In the genomic region with DNA sequence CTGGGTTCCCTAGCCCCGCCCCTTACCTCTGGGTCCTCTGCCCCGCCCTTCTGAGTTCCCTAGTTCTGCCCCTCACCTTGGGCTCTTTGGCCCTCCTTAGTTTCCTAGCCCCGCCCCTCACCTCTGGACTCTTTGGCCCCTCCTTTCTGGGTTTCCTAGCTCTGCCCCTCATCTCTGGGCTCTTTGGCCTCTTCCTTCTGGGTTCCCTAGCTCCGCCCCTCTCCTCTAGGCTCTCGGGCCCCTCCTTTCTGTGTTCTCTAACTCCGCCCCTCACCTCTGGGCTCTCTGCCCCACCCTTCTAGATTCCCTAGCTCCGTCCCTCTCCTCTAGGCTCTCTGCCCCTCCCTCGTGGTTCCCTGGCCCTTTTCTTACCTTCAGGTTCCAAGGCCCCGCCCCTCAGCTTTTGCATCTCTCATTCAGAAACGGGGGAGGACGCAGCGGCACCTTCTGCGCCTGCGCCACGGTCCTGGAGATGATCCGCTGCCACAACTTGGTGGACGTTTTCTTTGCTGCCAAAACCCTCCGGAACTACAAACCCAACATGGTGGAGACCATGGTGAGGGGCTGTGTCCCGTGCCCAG, we compare ENCODE assay signal across 18 cellular contexts.
DNase-seq lines count a peak whose midpoint lies in the region; ATAC-seq, FAIRE-seq and TF ChIP-seq lines count a peak whose summit lies in the region.
"Had no signal": no experiment of that assay in that cellular context is flagged by ENCODE, and none has a peak within 500 bp of the region (broad histone marks: within the 10 kb centered on the region; RNA-seq: fewer than 3 reads in every experiment).

No MANE protein-coding gene starts in this region.

- H3K79me2 ChIP-seq in Karpas-422 (ENCODE audit: low read length) (no peaks in the 10 kb centered on the region), H1 (ENCODE audit: control insufficient read depth in 1 of 2, insufficient read depth in 2 of 2, low read length in 2 of 2) (no peaks in the 10 kb centered on the region)

- peak overlapping the region; percentile 46 for H4K91ac ChIP-seq in H1 (replicated peaks; ENCODE audit: insufficient read length, low read length)

- intact Hi-C loops in lower lobe of right lung (cut with DNase I): no loop called here

- no peaks in the 10 kb centered on the region for H3K9me3 ChIP-seq in Karpas-422 (ENCODE audit: low read length)
- no peaks in the 10 kb centered on the region for H3K9me3 ChIP-seq in H1 (ENCODE audit: insufficient read depth in 2 of 2, low read depth in 1 of 2, low read length in 1 of 2)
- H3K9me3 ChIP-seq in lower lobe of right lung: no peaks in the 10 kb centered on the region
- H3K9me3 ChIP-seq: right atrium auricular region had no signal

- no peaks in the 10 kb centered on the region for H3K9me2 ChIP-seq in Karpas-422 (replicated peaks; ENCODE audit: insufficient read depth, low read length)

- peak overlapping the region; percentile 58 for H3K4ac ChIP-seq in H1 (replicated peaks; ENCODE audit: insufficient read length, low read depth, low read length)

- H2BK15ac ChIP-seq in H1 (ENCODE audit: low read length): no peak overlapping the region

- no peaks in the 10 kb centered on the region for H3K79me1 ChIP-seq in H1 (ENCODE audit: low read depth, low read length)

- 5% methylated on average over 19 of the region's 19 CpGs; no CpG with 5 or more reads in 1 of the 2 experiments for WGBS in H1 (ENCODE audit: extremely low coverage in 1 of 2, insufficient coverage in 1 of 2, insufficient read length in 1 of 2, insufficient replicate concordance in 2 of 2, low coverage in 1 of 2, low lambda C conversion rate in 2 of 2, missing lambda C conversion rate in 1 of 2), 2 experiments

- ATAC-seq in lower lobe of right lung (peak; percentile 34 to 61), HG02981 (IDR thresholded peaks at IDR 0.05; ENCODE audit: unreplicated experiment) (no peak)
- ATAC-seq: activated naive CD8-positive, alpha-beta T cell treated with anti-CD3 and anti-CD28 coated beads, Interleukin-2, amount 50 U/mL, for 24 hours had no signal

- peak overlapping the region; percentile 69; the same call in 1 of the 2 replicates for H4K8ac ChIP-seq in H1 (ENCODE audit: extremely low read depth, insufficient read depth, low read length)

- H3K4me2 ChIP-seq in Karpas-422 (ENCODE audit: low read depth, low read length, poor library complexity, severe bottlenecking) (no peak overlapping the region), H1 (ENCODE audit: insufficient read depth in 1 of 2, low read depth in 2 of 2, low read length in 2 of 2) (peak overlapping the region; percentile 64 to 67)

- no peak overlapping the region for H3K27ac ChIP-seq in Karpas-422 (ENCODE audit: low read length)
- H3K27ac ChIP-seq in H1 (ENCODE audit: low read depth, low read length): peak overlapping the region; percentile 33; the same call in 1 of the 2 replicates
- H3K27ac ChIP-seq in lower lobe of right lung: no peak overlapping the region
- H3K27ac ChIP-seq: right atrium auricular region had no signal

- H4K20me1 ChIP-seq in Karpas-422 (ENCODE audit: insufficient read depth, low read depth, low read length) (no peaks in the 10 kb centered on the region), H1 (replicated peaks in 1 of 2; ENCODE audit: control insufficient read depth in 1 of 2, insufficient read depth in 2 of 2, low read length in 2 of 2) (no peaks in the 10 kb centered on the region)

- H3K56ac ChIP-seq in H1 (replicated peaks; ENCODE audit: insufficient read length, low read depth, low read length): no peak overlapping the region

- H3K4me1 ChIP-seq in Karpas-422 (ENCODE audit: low read length) (no peaks in the 10 kb centered on the region), H1 (replicated peaks in 1 of 4; ENCODE audit: control insufficient read depth in 3 of 4, insufficient read depth in 4 of 4, low read length in 3 of 4) (peaks cover 5 to 14% (median 10%) of the 10 kb centered on the region in 4 experiments), lower lobe of right lung (no peaks in the 10 kb centered on the region)
- H3K4me1 ChIP-seq: right atrium auricular region had no signal

- H3K9ac ChIP-seq in Karpas-422 (ENCODE audit: low read length) (no peak overlapping the region), H1 (replicated peaks in 1 of 4; ENCODE audit: extremely low read depth in 1 of 4, low read depth in 3 of 4, low read length in 3 of 4) (no peak overlapping the region)

- no peak for TF ChIP-seq CTCF in H1 (IDR thresholded peaks at IDR 0.05; ENCODE audit: control extremely low read depth in 1 of 3, insufficient read depth in 1 of 3, low read depth in 1 of 3, low read length in 3 of 3)
- no peak for TF ChIP-seq CTCF in lower lobe of right lung (IDR thresholded peaks at IDR 0.05)

- H3K23me2 ChIP-seq in H1 (ENCODE audit: low read depth, low read length): peaks cover 1% of the 10 kb centered on the region; the same call in 1 of the 2 replicates

- H4K5ac ChIP-seq in H1 (ENCODE audit: insufficient read length, low read depth, low read length): peak overlapping the region; percentile 93

- H3K36me3 ChIP-seq in Karpas-422 (ENCODE audit: insufficient read depth, low read length) (no peaks in the 10 kb centered on the region), H1 (ENCODE audit: control insufficient read depth in 2 of 4, insufficient read depth in 4 of 4, low read length in 3 of 4) (no peaks in the 10 kb centered on the region; a peak in 2 of 8 replicates), lower lobe of right lung (peaks cover 23% of the 10 kb centered on the region)
- H3K36me3 ChIP-seq: right atrium auricular region had no signal

- CTCF ChIA-PET in H1 (lab: Charles Lee; ENCODE audit: partially characterized antibody): interaction anchor here (1.3 kb wide), 1 partner anchor 86 kb away, joined by 8 read pairs; no protein-coding TSS in a partner anchor

- TF ChIP-seq RAD21 in H1 (IDR thresholded peaks at IDR 0.05 in 1 of 2, conservative IDR thresholded peaks at IDR 0.05 in 1 of 2; ENCODE audit: low read depth in 2 of 2, low read length in 2 of 2): no peak

- peak overlapping the region; percentile 45 for H2BK5ac ChIP-seq in H1 (ENCODE audit: low read depth, low read length)

- no peak overlapping the region for H3K23ac ChIP-seq in H1 (ENCODE audit: insufficient read length)

- POLR2A ChIA-PET in H1 (lab: Charles Lee; ENCODE audit: partially characterized antibody): interaction anchor here (1.2 kb wide), 1 partner anchor 12 kb away, joined by 3 read pairs; no protein-coding TSS in a partner anchor

- no peaks in the 10 kb centered on the region for H3K27me3 ChIP-seq in Karpas-422 (ENCODE audit: low read length)
- no peaks in the 10 kb centered on the region for H3K27me3 ChIP-seq in H1 (replicated peaks in 1 of 4; ENCODE audit: control insufficient read depth in 3 of 4, extremely low read depth in 1 of 4, insufficient read depth in 3 of 4, low read length in 3 of 4)
- H3K27me3 ChIP-seq in lower lobe of right lung (ENCODE audit: low read depth): no peaks in the 10 kb centered on the region
- H3K27me3 ChIP-seq: right atrium auricular region had no signal

- H3K14ac ChIP-seq in H1 (ENCODE audit: insufficient read length): no peak overlapping the region

- no peak for FAIRE-seq in H1 (lab: Jason Lieb, UNC)
- FAIRE-seq: keratinocyte had no signal

- H3K4me3 ChIP-seq in Karpas-422 (ENCODE audit: low read length) (no peak overlapping the region), H1 (ENCODE audit: extremely low read depth in 1 of 4, insufficient read depth in 2 of 4, low read depth in 3 of 4, low read length in 4 of 4) (peak overlapping the region; percentile 6 to 48 (median 22); a peak in 5 of 8 replicates), lower lobe of right lung (no peak overlapping the region)
- H3K4me3 ChIP-seq: right atrium auricular region had no signal

- no peak overlapping the region for H2BK20ac ChIP-seq in H1 (ENCODE audit: low read length)

- no peak overlapping the region for H2BK12ac ChIP-seq in H1 (ENCODE audit: low read depth, low read length)

- H2AK5ac ChIP-seq in H1 (ENCODE audit: low read depth, low read length): no peak overlapping the region

- no peak overlapping the region for H2AFZ ChIP-seq in Karpas-422 (ENCODE audit: low read length)
- no peak overlapping the region for H2AFZ ChIP-seq in H1 (ENCODE audit: low read length)

- peak overlapping the region; percentile 15 for H2BK120ac ChIP-seq in H1 (replicated peaks; ENCODE audit: low read depth, low read length)

- TF ChIP-seq EP300 in H1 (IDR thresholded peaks at IDR 0.05; ENCODE audit: borderline replicate concordance in 1 of 2, low read depth in 2 of 2, low read length in 2 of 2): no peak

- peak; percentile 31 for DNase-seq in Daoy (ENCODE audit: low read depth)
- DNase-seq in Karpas-422: peak; percentile 55
- DNase-seq in H1 (ENCODE audit: low read depth in 1 of 2, low spot score in 2 of 2): peak; percentile 92 to 98
- DNase-seq in lower lobe of right lung: no peak
- no peak for DNase-seq in DMS79 treated with DMSO at 0.1 percent for 48 hours (lab: John Stamatoyannopoulos, UW)
- DNase-seq in NCI-H2171 treated with DMSO at 0.1 percent for 48 hours (lab: John Stamatoyannopoulos, UW): no peak
- DNase-seq in cerebellar cortex (ENCODE audit: low spot score): no peak
- DNase-seq: activated CD4-positive, alpha-beta T cell treated with anti-CD3 and anti-CD28 coated beads for 4 hours; activated naive CD8-positive, alpha-beta T cell treated with anti-CD3 and anti-CD28 coated beads, Interleukin-2, amount 50 U/mL, for 24 hours; activated T-cell treated with anti-CD3 and anti-CD28 coated beads, Interleukin-2, amount 50 U/mL, for 24 hours; DND-41; naive B cell; NCI-H2029 treated with DMSO at 0.1 percent for 48 hours; stimulated activated naive CD4-positive, alpha-beta T cell; T-cell had no signal

- peak in 1 of 2 experiments; percentile 27; a peak in 1 of 3 replicates for TF ChIP-seq POLR2A in H1 (IDR thresholded peaks at IDR 0.05; ENCODE audit: control extremely low read depth in 1 of 2, low read depth in 2 of 2, low read length in 2 of 2)

- H3K18ac ChIP-seq in H1 (ENCODE audit: extremely low read depth, low read length): peak overlapping the region; percentile 53

TF ChIP-seq in H1, 55 proteins besides CTCF, POLR2A, EP300 and RAD21:
- TF ChIP-seq SP1 (IDR thresholded peaks at IDR 0.05; ENCODE audit: low read depth, low read length) (peak; percentile 76; the same call in 1 of the 2 replicates), POLR2AphosphoS5 (IDR thresholded peaks at IDR 0.05; ENCODE audit: low read depth, low read length) (0 out of 2 replicates have a peak, but pooled peaks have one; percentile 23), TBP (IDR thresholded peaks at IDR 0.05; ENCODE audit: low read depth, low read length) (0 out of 2 replicates have a peak, but pooled peaks have one; percentile 33), SIN3A (conservative IDR thresholded peaks at IDR 0.05 in 1 of 2, IDR thresholded peaks at IDR 0.05 in 1 of 2; ENCODE audit: low read depth in 1 of 2, low read length in 2 of 2) (0 out of 4 replicates have a peak, but pooled peaks of 1 of the 2 experiments have one; percentile 26), PHF8 (conservative IDR thresholded peaks at IDR 0.05; ENCODE audit: low read depth, low read length) (no peak), GTF2F1 (IDR thresholded peaks at IDR 0.05; ENCODE audit: borderline replicate concordance, low read depth, low read length) (no peak), NRF1 (IDR thresholded peaks at IDR 0.05; ENCODE audit: low read depth, low read length) (peak; percentile 62), SAP30 (IDR thresholded peaks at IDR 0.05; ENCODE audit: insufficient read depth, insufficient replicate concordance, low read length) (no peak)

Comparison
In these comparisons a context has a peak if more than half of its experiments do, and no peak if none do; other contexts are left out.
1. DNase-seq: peak in Daoy (single experiment), Karpas-422 (single experiment) and H1 (2 of 2); none in lower lobe of right lung (single experiment), DMS79 treated with DMSO at 0.1 percent for 48 hours (single experiment), NCI-H2171 treated with DMSO at 0.1 percent for 48 hours (single experiment) and cerebellar cortex (single experiment).
2. H3K4me3 ChIP-seq: peak in H1 (4 of 4); none in Karpas-422 (single experiment) and lower lobe of right lung (single experiment).